14 cellular contexts compared by ENCODE assay signal in genomic region chr4:152325831-152326230, GRCh38.
"Had no signal": no experiment of that assay in that cellular context is flagged by ENCODE, and none has a peak within 500 bp of the region (broad histone marks: within the 10 kb centered on the region; RNA-seq: fewer than 3 reads in every experiment).

No MANE protein-coding gene starts in this region.

- H3K9me3 ChIP-seq: ascending aorta, gastroesophageal sphincter, heart right ventricle, testis had no signal

- ATAC-seq: activated CD4-positive, CD25-positive, alpha-beta regulatory T cell treated with anti-CD3 and anti-CD28 coated beads, Interleukin-2, amount 50 U/mL, for 24 hours; activated T-helper 17 cell treated with anti-CD3 and anti-CD28 coated beads, Interleukin-2, amount 50 U/mL, for 72 hours; effector memory CD8-positive, alpha-beta T cell; gastroesophageal sphincter; heart right ventricle; left lobe of liver; naive thymus-derived CD8-positive, alpha-beta T cell; stimulated activated naive CD8-positive, alpha-beta T cell treated with anti-CD3 and anti-CD28 coated beads, Interleukin-15, amount 100 ng/mL, for 72 hours had no signal

- H3K4me1 ChIP-seq: ascending aorta, testis had no signal

- H3K27me3 ChIP-seq: ascending aorta, gastroesophageal sphincter, heart right ventricle, testis had no signal

- H3K27ac Mint-ChIP-seq: activated T-helper 17 cell treated with anti-CD3 and anti-CD28 coated beads, Interleukin-2, amount 50 U/mL, for 72 hours; stimulated activated naive CD8-positive, alpha-beta T cell treated with anti-CD3 and anti-CD28 coated beads, Interleukin-15, amount 100 ng/mL, for 72 hours had no signal

- H3K4me3 ChIP-seq: ascending aorta, gastroesophageal sphincter, heart right ventricle, testis had no signal

- H3K27ac ChIP-seq: ascending aorta, gastroesophageal sphincter, heart right ventricle, testis had no signal

- DNase-seq: activated naive CD4-positive, alpha-beta T cell treated with Interleukin-2 at 50 U/mL for 16 hours; activated T-cell treated with anti-CD3 and anti-CD28 coated beads for 4 hours; dermis blood vessel endothelial cell; effector memory CD8-positive, alpha-beta T cell; heart right ventricle; naive thymus-derived CD8-positive, alpha-beta T cell; stimulated activated CD4-positive, alpha-beta T cell treated with anti-CD3 and anti-CD28 coated beads, Interleukin-1b, Interleukin-23, amount 100 ng/mL, for 48 hours; stimulated activated naive CD8-positive, alpha-beta T cell treated with anti-CD3 and anti-CD28 coated beads, Interleukin-15, amount 100 ng/mL, for 72 hours; testis had no signal

- H3K9me3 Mint-ChIP-seq: activated T-helper 17 cell treated with anti-CD3 and anti-CD28 coated beads, Interleukin-2, amount 50 U/mL, for 72 hours; effector memory CD8-positive, alpha-beta T cell; naive thymus-derived CD8-positive, alpha-beta T cell; stimulated activated naive CD8-positive, alpha-beta T cell treated with anti-CD3 and anti-CD28 coated beads, Interleukin-15, amount 100 ng/mL, for 72 hours had no signal

- H3K27me3 Mint-ChIP-seq: activated T-helper 17 cell treated with anti-CD3 and anti-CD28 coated beads, Interleukin-2, amount 50 U/mL, for 72 hours; effector memory CD8-positive, alpha-beta T cell; naive thymus-derived CD8-positive, alpha-beta T cell; stimulated activated naive CD8-positive, alpha-beta T cell treated with anti-CD3 and anti-CD28 coated beads, Interleukin-15, amount 100 ng/mL, for 72 hours had no signal

- H3K4me3 Mint-ChIP-seq: activated T-helper 17 cell treated with anti-CD3 and anti-CD28 coated beads, Interleukin-2, amount 50 U/mL, for 72 hours; effector memory CD8-positive, alpha-beta T cell; naive thymus-derived CD8-positive, alpha-beta T cell; stimulated activated naive CD8-positive, alpha-beta T cell treated with anti-CD3 and anti-CD28 coated beads, Interleukin-15, amount 100 ng/mL, for 72 hours had no signal
